In genomic region chr1:53888716-53889115, GRCh38 we compare ENCODE assay signal across 10 cellular contexts. TPM values are rescaled to one million over a fixed set of nuclear protein-coding genes. Genes with fewer than 3 reads are reported as not detected.
DNase-seq lines count a peak whose midpoint lies in the region; ATAC-seq, FAIRE-seq and TF ChIP-seq lines count a peak whose summit lies in the region.
"Had no signal": no experiment of that assay in that cellular context is flagged by ENCODE, and none has a peak within 500 bp of the region (broad histone marks: within the 10 kb centered on the region; RNA-seq: fewer than 3 reads in every experiment).

No MANE protein-coding gene starts in this region.

- H3K4me3 Mint-ChIP-seq in activated CD4-positive, alpha-beta memory T cell treated with anti-CD3 and anti-CD28 coated beads for 36 hours = peak overlapping the region; percentile 96

- H3K27me3 ChIP-seq in HUES48 (ENCODE audit: control insufficient read depth, insufficient read depth, low read length) (no peaks in the 10 kb centered on the region), gastroesophageal sphincter (no peaks in the 10 kb centered on the region), smooth muscle cell (ENCODE audit: low read depth) (no peaks in the 10 kb centered on the region)

- CTCF ChIA-PET in activated CD4-positive, alpha-beta memory T cell treated with anti-CD3 and anti-CD28 coated beads for 36 hours (lab: Charles Lee) = interaction anchor here (0.6 kb wide), 1 partner anchor 71 kb away, joined by 3 read pairs; no protein-coding TSS in a partner anchor

- DNase-seq in activated CD4-positive, alpha-beta memory T cell treated with anti-CD3 and anti-CD28 coated beads for 36 hours = no peak
- DNase-seq in smooth muscle cell (lab: John Stamatoyannopoulos, UW; ENCODE audit: unreplicated experiment) = no peak
- DNase-seq in C1 segment of cervical spinal cord (lab: John Stamatoyannopoulos, UW) = no peak
- no peak for DNase-seq in SW480 (ENCODE audit: low spot score)
- DNase-seq in RCC 7860 (ENCODE audit: low spot score) = no peak
- DNase-seq: T-helper 9 cell had no signal

- H3K9me3 Mint-ChIP-seq in activated CD4-positive, alpha-beta memory T cell treated with anti-CD3 and anti-CD28 coated beads for 36 hours = no peaks in the 10 kb centered on the region

- no peaks in the 10 kb centered on the region for H3K79me2 ChIP-seq in smooth muscle cell (ENCODE audit: low read depth)

- TF ChIP-seq EP300 in gastroesophageal sphincter (IDR thresholded peaks at IDR 0.05) = no peak

- H3K4me3 ChIP-seq in HUES48 (ENCODE audit: low read depth, low read length) = peak overlapping the region; percentile 95
- H3K4me3 ChIP-seq in gastroesophageal sphincter = peak overlapping the region in 1 of 2 donors; percentile 79
- peak overlapping the region; percentile 90 for H3K4me3 ChIP-seq in smooth muscle cell

- 44 to 53% methylated on average over 1 of the region's 1 CpG for WGBS in gastroesophageal sphincter (ENCODE audit: low coverage in 1 of 2), 2 donors
- 97% methylated on average over 1 of the region's 1 CpG for WGBS in smooth muscle cell (ENCODE audit: low lambda C conversion rate)

- H3K27ac Mint-ChIP-seq in activated CD4-positive, alpha-beta memory T cell treated with anti-CD3 and anti-CD28 coated beads for 36 hours = peak overlapping the region; percentile 99

- peaks cover 29% of the 10 kb centered on the region for H3K4me1 Mint-ChIP-seq in activated CD4-positive, alpha-beta memory T cell treated with anti-CD3 and anti-CD28 coated beads for 36 hours (ENCODE audit: low read depth)

- H3K9me3 ChIP-seq in HUES48 (ENCODE audit: control insufficient read depth, insufficient read depth, low read length) (no peaks in the 10 kb centered on the region), gastroesophageal sphincter (no peaks in the 10 kb centered on the region), smooth muscle cell (replicated peaks; ENCODE audit: low read depth) (no peaks in the 10 kb centered on the region)

- ATAC-seq in gastroesophageal sphincter = no peak
- ATAC-seq in GM18519 (IDR thresholded peaks at IDR 0.05; ENCODE audit: low FRiP score, unreplicated experiment) = no peak

- H3K27me3 Mint-ChIP-seq in activated CD4-positive, alpha-beta memory T cell treated with anti-CD3 and anti-CD28 coated beads for 36 hours = no peaks in the 10 kb centered on the region

- no peak for FAIRE-seq in RCC 7860 (lab: Jason Lieb, UNC)

- H3K4me2 ChIP-seq in smooth muscle cell = peak overlapping the region; percentile 80

- no peak for TF ChIP-seq CTCF in gastroesophageal sphincter (IDR thresholded peaks at IDR 0.05)
- TF ChIP-seq CTCF in smooth muscle cell (IDR thresholded peaks at IDR 0.05; ENCODE audit: borderline replicate concordance, insufficient read depth, poor library complexity, severe bottlenecking) = no peak

- peaks cover 10% of the 10 kb centered on the region for H3K36me3 Mint-ChIP-seq in activated CD4-positive, alpha-beta memory T cell treated with anti-CD3 and anti-CD28 coated beads for 36 hours

- intact Hi-C loops in activated CD4-positive, alpha-beta memory T cell treated with anti-CD3 and anti-CD28 coated beads for 36 hours (cut with micrococcal nuclease) = loop anchor here (1.0 kb wide), 1 partner anchor 50 kb away; the partner anchor contains the start of gene NDC1

- H3F3A ChIP-seq in smooth muscle cell (ENCODE audit: low read depth) = peaks cover 3% of the 10 kb centered on the region

- H3K9ac ChIP-seq in HUES48 (ENCODE audit: low read depth, low read length) (no peak overlapping the region), smooth muscle cell (ENCODE audit: low read depth) (no peak overlapping the region)

- TF ChIP-seq POLR2A in gastroesophageal sphincter (IDR thresholded peaks at IDR 0.05) = no peak

- no peak overlapping the region for H3K27ac ChIP-seq in HUES48 (ENCODE audit: low read depth, low read length)
- H3K27ac ChIP-seq in gastroesophageal sphincter = peak overlapping the region in 3 of 4 donors; percentile 82 to 88 (median 82)
- H3K27ac ChIP-seq in smooth muscle cell (ENCODE audit: low read depth) = no peak overlapping the region

- H4K20me1 ChIP-seq in smooth muscle cell (ENCODE audit: low read depth) = no peaks in the 10 kb centered on the region

- peaks cover 6% of the 10 kb centered on the region for H3K4me1 ChIP-seq in HUES48 (ENCODE audit: control insufficient read depth, insufficient read depth, low read length)
- peaks cover 0 to 30% (median 7%) of the 10 kb centered on the region in 3 donors for H3K4me1 ChIP-seq in gastroesophageal sphincter
- peaks cover 6% of the 10 kb centered on the region for H3K4me1 ChIP-seq in smooth muscle cell (ENCODE audit: low read depth)

- H2AFZ ChIP-seq in smooth muscle cell (ENCODE audit: low read depth) = no peak overlapping the region

- H3K36me3 ChIP-seq in HUES48 (ENCODE audit: control insufficient read depth, insufficient read depth, low read length) = peaks cover 13% of the 10 kb centered on the region; the same call in 1 of the 2 replicates
- H3K36me3 ChIP-seq in gastroesophageal sphincter = peaks cover 0 to 41% of the 10 kb centered on the region in 2 donors
- no peaks in the 10 kb centered on the region for H3K36me3 ChIP-seq in smooth muscle cell (ENCODE audit: low read depth)

- POLR2A ChIA-PET in activated CD4-positive, alpha-beta memory T cell treated with anti-CD3 and anti-CD28 coated beads for 36 hours (lab: Charles Lee) = interaction anchor here (2.1 kb wide), 1 partner anchor 57 kb away, joined by 15 read pairs; the partner anchor contains the start of genes IFT25 and LRRC42

RNA-seq across cellular contexts. Expression of gene YIPF1, which starts 0.9 kb away (rescaled TPM):
- 10 to 100 TPM; 17.3 to 19.1 TPM for total RNA-seq in activated CD4-positive, alpha-beta memory T cell treated with anti-CD3 and anti-CD28 coated beads for 36 hours
- total RNA-seq in gastroesophageal sphincter (10 to 100 TPM; 14.1 to 27.1 (median 17.6) TPM), smooth muscle cell (44.2 and 45.9 TPM in 2 replicates)
- 32.4 and 33.0 TPM in 2 replicates for polyA plus RNA-seq in smooth muscle cell

RNA-seq across cellular contexts. Expression of gene DIO1, which starts 5.3 kb away (rescaled TPM):
- total RNA-seq in activated CD4-positive, alpha-beta memory T cell treated with anti-CD3 and anti-CD28 coated beads for 36 hours = not detected
- total RNA-seq in gastroesophageal sphincter = not detected
- total RNA-seq in smooth muscle cell = not detected in 2 replicates
- polyA plus RNA-seq in smooth muscle cell = 0.16 TPM in 1 of 2 replicates, not detected in the other
- total RNA-seq: HT-29 had no signal

RNA-seq across cellular contexts. Expression of gene NDC1, which starts 50.6 kb away (rescaled TPM):
- total RNA-seq in activated CD4-positive, alpha-beta memory T cell treated with anti-CD3 and anti-CD28 coated beads for 36 hours = 10 to 100 TPM; 29.6 to 32.0 TPM
- total RNA-seq in gastroesophageal sphincter (10 to 100 TPM in 1 of 4 donors, 1 to 10 TPM in 3; 6.7 to 10.3 (median 7.1) TPM), smooth muscle cell (20.2 and 28.4 TPM in 2 replicates)
- 4.9 and 5.5 TPM in 2 replicates for polyA plus RNA-seq in smooth muscle cell

RNA-seq across cellular contexts. Expression of gene IFT25, which starts 56.8 kb away (rescaled TPM):
- 10 to 100 TPM; 52.5 to 60.3 TPM for total RNA-seq in activated CD4-positive, alpha-beta memory T cell treated with anti-CD3 and anti-CD28 coated beads for 36 hours
- total RNA-seq in gastroesophageal sphincter (10 to 100 TPM; 17.7 to 27.1 (median 21.3) TPM), smooth muscle cell (23.3 and 27.4 TPM in 2 replicates)
- 45.1 and 46.3 TPM in 2 replicates for polyA plus RNA-seq in smooth muscle cell

RNA-seq across cellular contexts. Expression of gene LRRC42, which starts 57.4 kb away (rescaled TPM):
- 10 to 100 TPM; 26.9 to 28.4 TPM for total RNA-seq in activated CD4-positive, alpha-beta memory T cell treated with anti-CD3 and anti-CD28 coated beads for 36 hours
- total RNA-seq in gastroesophageal sphincter (10 to 100 TPM; 19.6 to 31.4 (median 23.9) TPM), smooth muscle cell (36.5 and 56.2 TPM in 2 replicates)
- polyA plus RNA-seq in smooth muscle cell = 37.0 and 38.0 TPM in 2 replicates

Comparison
In these comparisons a context has a peak if more than half of its experiments do, and no peak if none do; other contexts are left out.
1. H3K27ac ChIP-seq: peak in gastroesophageal sphincter (3 of 4); none in HUES48 (single experiment) and smooth muscle cell (single experiment).